25 cellular contexts compared by ENCODE assay signal in the genomic region with DNA sequence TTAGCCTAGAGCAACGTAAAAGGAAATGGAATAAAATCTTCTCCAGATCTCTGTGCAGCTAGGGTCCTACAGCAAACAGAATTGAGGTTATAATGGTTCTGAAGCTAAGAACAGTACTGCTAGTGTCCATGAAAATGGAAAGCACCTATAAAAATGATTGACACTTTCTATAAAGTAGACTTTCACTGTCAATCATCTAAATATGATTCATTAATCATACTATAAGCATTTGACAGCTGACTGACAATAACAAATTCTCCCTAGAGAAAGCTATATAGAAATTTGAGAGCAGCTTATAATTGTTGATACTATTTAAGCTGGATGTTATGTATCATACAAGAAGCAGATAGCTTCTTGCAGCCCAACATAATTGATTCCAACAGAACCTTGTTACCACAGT.
A peak's percentile ranks its signal among the peaks of the same experiment; 100 is the strongest.
DNase-seq lines count a peak whose midpoint lies in the region; ATAC-seq, FAIRE-seq and TF ChIP-seq lines count a peak whose summit lies in the region.
"Had no signal": no experiment of that assay in that cellular context is flagged by ENCODE, and none has a peak within 500 bp of the region (broad histone marks: within the 10 kb centered on the region; RNA-seq: fewer than 3 reads in every experiment).

No MANE protein-coding gene starts in this region.

- H3K27me3 Mint-ChIP-seq in MCF 10A (ENCODE audit: insufficient read depth, unreplicated experiment): peaks cover 87% of the 10 kb centered on the region
- H3K27me3 Mint-ChIP-seq: CD4-positive, CD25-positive, alpha-beta regulatory T cell had no signal

- H3K79me2 ChIP-seq in GM12878 (ENCODE audit: control insufficient read depth, insufficient read depth, low read length): no peaks in the 10 kb centered on the region

- BruUV-seq in MCF 10A (replicated peaks; lab: Mats Ljungman, UMichigan) (no TSS peak), GM12878 (replicated peaks; lab: Mats Ljungman, UMichigan) (no TSS peak)

- no peak overlapping the region for H3K4me3 Mint-ChIP-seq in MCF 10A (ENCODE audit: unreplicated experiment)
- H3K4me3 Mint-ChIP-seq: CD14-positive monocyte; CD4-positive, alpha-beta memory T cell; CD4-positive, CD25-positive, alpha-beta regulatory T cell; CD8-positive, alpha-beta memory T cell had no signal

- no peaks in the 10 kb centered on the region for H3K27me3 ChIP-seq in GM12878 (replicated peaks in 1 of 2; ENCODE audit: control insufficient read depth in 2 of 2, insufficient read depth in 2 of 2, low read length in 1 of 2)
- H3K27me3 ChIP-seq: BLaER1 had no signal

- no peak for FAIRE-seq in GM12878 (lab: Jason Lieb, UNC)
- FAIRE-seq: A204.1, GM12892, GM18507 had no signal

- TF ChIP-seq CTCF in MCF 10A (IDR thresholded peaks at IDR 0.05; ENCODE audit: unreplicated experiment) (no peak), GM12878 (IDR thresholded peaks at IDR 0.05 in 2 of 3, conservative IDR thresholded peaks at IDR 0.05 in 1 of 3; ENCODE audit: control insufficient read depth in 2 of 3, extremely low read depth in 1 of 3, insufficient read depth in 1 of 3, low read depth in 3 of 3, low read length in 3 of 3) (no peak), GM10266 (IDR thresholded peaks at IDR 0.05; ENCODE audit: control insufficient read depth, insufficient read depth, low read depth, missing control alignments) (no peak)

- no peak for ATAC-seq in GM12878

- intact Hi-C loops in MCF 10A (cut with micrococcal nuclease): no loop called here
- intact Hi-C loops in GM12878 (cut with micrococcal nuclease; ENCODE audit: unreplicated experiment): no loop called here

- no peaks in the 10 kb centered on the region for H3K4me1 ChIP-seq in GM12878 (ENCODE audit: control insufficient read depth, insufficient read depth, low read length)
- H3K4me1 ChIP-seq: BE2C, BLaER1 had no signal

- POLR2A ChIA-PET in MCF 10A (lab: Yijun Ruan, JAX): no interaction called here
- POLR2A ChIA-PET in GM12878 (lab: Charles Lee): no interaction called here

- H3K9me3 Mint-ChIP-seq in MCF 10A (ENCODE audit: unreplicated experiment): no peaks in the 10 kb centered on the region
- H3K9me3 Mint-ChIP-seq: CD14-positive monocyte; CD4-positive, alpha-beta memory T cell; CD4-positive, CD25-positive, alpha-beta regulatory T cell; CD8-positive, alpha-beta memory T cell had no signal

- H2AFZ ChIP-seq in GM12878 (ENCODE audit: control insufficient read depth, low read depth, low read length): no peak overlapping the region

- H3K27ac Mint-ChIP-seq in MCF 10A (ENCODE audit: low read depth, unreplicated experiment): no peak overlapping the region
- H3K27ac Mint-ChIP-seq: CD14-positive monocyte; CD4-positive, alpha-beta memory T cell; CD4-positive, CD25-positive, alpha-beta regulatory T cell; CD8-positive, alpha-beta memory T cell had no signal

- in situ Hi-C loops in T47D (cut with HindIII; ENCODE audit: low pct_unique_long_range_greater_than_20kb, low sequenced_read_pairs) (no loop called here), GM12878 (cut with MboI) (loop anchor here (25.0 kb wide), 1 partner anchor 1093 kb away; no protein-coding TSS in a partner anchor)

- no peak for TF ChIP-seq POLR2A in GM12878 (IDR thresholded peaks at IDR 0.05; ENCODE audit: low read depth, low read length)

- H3K4me2 ChIP-seq in GM12878 (ENCODE audit: control insufficient read depth, insufficient read depth): no peak overlapping the region
- H3K4me2 ChIP-seq: BLaER1 had no signal

- TF ChIP-seq RAD21 in GM12878 (IDR thresholded peaks at IDR 0.05; ENCODE audit: insufficient read depth, low read depth, low read length): no peak

- CTCF ChIA-PET in MCF 10A (lab: Yijun Ruan, JAX) (interaction anchor here (0.6 to 1.1 kb wide), 2 partner anchors 8 to 1440 kb away, joined by 3 to 4 read pairs; no protein-coding TSS in a partner anchor), GM12878 (lab: Yijun Ruan, JAX) (no interaction called here)

- no peaks in the 10 kb centered on the region for H3K4me1 Mint-ChIP-seq in MCF 10A (ENCODE audit: insufficient read depth, unreplicated experiment)
- H3K4me1 Mint-ChIP-seq: CD4-positive, CD25-positive, alpha-beta regulatory T cell; CD8-positive, alpha-beta memory T cell had no signal

- H3K36me3 ChIP-seq in GM12878 (ENCODE audit: control insufficient read depth in 2 of 2, insufficient read depth in 2 of 2, low read length in 1 of 2): no peaks in the 10 kb centered on the region
- H3K36me3 ChIP-seq: BE2C, BLaER1 had no signal

- WGBS in GM12878 (ENCODE audit: insufficient coverage, insufficient replicate concordance, low lambda C conversion rate, missing lambda C conversion rate): 28% methylated on average over 1 of the region's 1 CpG

- SMC1A ChIA-PET in GM12878 (lab: Charles Lee; ENCODE audit: uncharacterized antibody, unreplicated experiment): interaction anchor here (0.6 to 1.1 kb wide), 3 partner anchors 9 to 90 kb away, joined by 3 to 5 read pairs (median 4); no protein-coding TSS in a partner anchor

- no peak for TF ChIP-seq EP300 in GM12878 (IDR thresholded peaks at IDR 0.05; ENCODE audit: borderline replicate concordance in 1 of 2, control insufficient read depth in 1 of 2, low read depth in 2 of 2, low read length in 2 of 2)

- H3K4me3 ChIP-seq in GM12878: no peak overlapping the region
- H3K4me3 ChIP-seq: BLaER1 had no signal

- no peaks in the 10 kb centered on the region for H3K36me3 Mint-ChIP-seq in MCF 10A (ENCODE audit: insufficient read depth, unreplicated experiment)
- H3K36me3 Mint-ChIP-seq: CD14-positive monocyte; CD4-positive, alpha-beta memory T cell; CD4-positive, CD25-positive, alpha-beta regulatory T cell; CD8-positive, alpha-beta memory T cell had no signal

- DNase-seq in T47D (ENCODE audit: low read depth in 1 of 2, low spot score in 1 of 2): peak; percentile 9 to 20
- DNase-seq in MCF 10A (ENCODE audit: unreplicated experiment): no peak
- no peak for DNase-seq in GM12878 (ENCODE audit: low read depth, low spot score)
- no peak for DNase-seq in RKO (ENCODE audit: low spot score)
- no peak for DNase-seq in GM10266 (ENCODE audit: extremely low spot score)
- DNase-seq: 8988T; ACHN; BE2C; C1 segment of cervical spinal cord; CD4-positive, alpha-beta memory T cell; CD4-positive, CD25-positive, alpha-beta regulatory T cell; CD8-positive, alpha-beta memory T cell; COR-L47; DMS 273 treated with DMSO at 0.1 percent for 48 hours; DMS153; DMS53; DMS79; DND-41; EL; GDM1 had no signal

- H3K27ac ChIP-seq in GM12878 (ENCODE audit: control insufficient read depth, insufficient read depth): no peak overlapping the region
- H3K27ac ChIP-seq: BLaER1 had no signal

- RAD21 ChIA-PET in GM12878 (lab: Charles Lee; ENCODE audit: unreplicated experiment): no interaction called here

- H3K9ac ChIP-seq in GM12878 (ENCODE audit: control insufficient read depth, insufficient read depth, low read length): no peak overlapping the region
- H3K9ac ChIP-seq: BLaER1 had no signal

- H3K9me3 ChIP-seq in GM12878 (replicated peaks; ENCODE audit: control insufficient read depth, insufficient read depth, low read length): no peaks in the 10 kb centered on the region
- H3K9me3 ChIP-seq: BLaER1 had no signal

- no peaks in the 10 kb centered on the region for H4K20me1 ChIP-seq in GM12878 (ENCODE audit: control insufficient read depth, insufficient read depth)
- H4K20me1 ChIP-seq: BLaER1 had no signal

TF ChIP-seq in GM12878, 131 proteins besides CTCF, POLR2A, EP300 and RAD21:
- TF ChIP-seq, protein P1, sequence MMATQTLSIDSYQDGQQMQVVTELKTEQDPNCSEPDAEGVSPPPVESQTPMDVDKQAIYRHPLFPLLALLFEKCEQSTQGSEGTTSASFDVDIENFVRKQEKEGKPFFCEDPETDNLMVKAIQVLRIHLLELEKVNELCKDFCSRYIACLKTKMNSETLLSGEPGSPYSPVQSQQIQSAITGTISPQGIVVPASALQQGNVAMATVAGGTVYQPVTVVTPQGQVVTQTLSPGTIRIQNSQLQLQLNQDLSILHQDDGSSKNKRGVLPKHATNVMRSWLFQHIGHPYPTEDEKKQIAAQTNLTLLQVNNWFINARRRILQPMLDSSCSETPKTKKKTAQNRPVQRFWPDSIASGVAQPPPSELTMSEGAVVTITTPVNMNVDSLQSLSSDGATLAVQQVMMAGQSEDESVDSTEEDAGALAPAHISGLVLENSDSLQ (IDR thresholded peaks at IDR 0.05): peak; percentile 57; the same call in 1 of the 2 replicates
- no peak for TF ChIP-seq WRNIP1 (IDR thresholded peaks at IDR 0.05; ENCODE audit: borderline replicate concordance, low read depth, low read length)

Comparison
In these comparisons a context has a peak if more than half of its experiments do, and no peak if none do; other contexts are left out.
1. DNase-seq: peak in T47D (2 of 2); none in MCF 10A (single experiment), GM12878 (single experiment), RKO (single experiment) and GM10266 (single experiment).